Comparison of ENCODE assay signal across 15 cellular contexts in genomic region chr1:1808206-1808605, GRCh38. TPM values are rescaled to one million over a fixed set of nuclear protein-coding genes. Genes with fewer than 3 reads are reported as not detected.
A peak's percentile ranks its signal among the peaks of the same experiment; 100 is the strongest.
DNase-seq lines count a peak whose midpoint lies in the region; ATAC-seq and TF ChIP-seq lines count a peak whose summit lies in the region.
"Had no signal": no experiment of that assay in that cellular context is flagged by ENCODE, and none has a peak within 500 bp of the region (broad histone marks: within the 10 kb centered on the region; RNA-seq: fewer than 3 reads in every experiment).

No MANE protein-coding gene starts in this region.

- H3K36me3 ChIP-seq in GM23338 (ENCODE audit: insufficient read depth): peaks cover 33% of the 10 kb centered on the region
- H3K36me3 ChIP-seq in neutrophil: peaks cover 64% of the 10 kb centered on the region
- H3K36me3 ChIP-seq in A673 (ENCODE audit: insufficient read depth, low read length, poor library complexity, severe bottlenecking): peaks cover 54% of the 10 kb centered on the region

- H3K9me3 ChIP-seq in neutrophil: no peaks in the 10 kb centered on the region
- H3K9me3 ChIP-seq in A673 (ENCODE audit: low read depth, low read length, poor library complexity, severe bottlenecking): no peaks in the 10 kb centered on the region
- H3K9me3 ChIP-seq: A549, BLaER1 had no signal

- CTCF ChIA-PET in A673 (lab: Charles Lee): no interaction called here

- TF ChIP-seq CTCF in GM23338 (conservative IDR thresholded peaks at IDR 0.05; ENCODE audit: low read depth in 2 of 2): no peak
- TF ChIP-seq CTCF in HFFc6 (IDR thresholded peaks at IDR 0.05): no peak
- TF ChIP-seq CTCF in chondrocyte (IDR thresholded peaks at IDR 0.05): no peak
- TF ChIP-seq CTCF in neutrophil (IDR thresholded peaks at IDR 0.05): no peak
- no peak for TF ChIP-seq CTCF in A673 (conservative IDR thresholded peaks at IDR 0.05; ENCODE audit: low read depth, low read length)

- H3K79me2 ChIP-seq in GM23338 (replicated peaks; ENCODE audit: insufficient read depth): peaks cover 27% of the 10 kb centered on the region

- H3K4me1 ChIP-seq in GM23338 (ENCODE audit: insufficient read depth): no peaks in the 10 kb centered on the region
- no peaks in the 10 kb centered on the region for H3K4me1 ChIP-seq in neutrophil (ENCODE audit: control insufficient read depth in 1 of 2, insufficient read depth in 1 of 2, low read depth in 1 of 2, low read length in 1 of 2)
- no peaks in the 10 kb centered on the region for H3K4me1 ChIP-seq in A673 (ENCODE audit: insufficient read depth, low read length, poor library complexity, severe bottlenecking)
- H3K4me1 ChIP-seq: A549 had no signal

- H3K9me2 ChIP-seq in GM23338 (ENCODE audit: insufficient read depth): no peaks in the 10 kb centered on the region

- no peak overlapping the region for H2AFZ ChIP-seq in GM23338
- H2AFZ ChIP-seq: GM23248 had no signal

- intact Hi-C loops in A673 (cut with micrococcal nuclease; ENCODE audit: unreplicated experiment): no loop called here

- H3K27me3 Mint-ChIP-seq in GM23338 (ENCODE audit: insufficient read depth, low read depth, poor library complexity) (peaks cover 6% of the 10 kb centered on the region), HFFc6 (ENCODE audit: insufficient read depth) (peaks cover 11% of the 10 kb centered on the region), chondrocyte (ENCODE audit: low read depth) (no peaks in the 10 kb centered on the region)
- H3K27me3 Mint-ChIP-seq: IgD-negative memory B cell had no signal

- peaks cover 12% of the 10 kb centered on the region for H4K20me1 ChIP-seq in GM23338 (replicated peaks; ENCODE audit: insufficient read depth)

- H3K4me2 ChIP-seq in GM23338: no peak overlapping the region
- H3K4me2 ChIP-seq: A549, BLaER1 had no signal

- H3K27ac Mint-ChIP-seq in GM23338 (no peak overlapping the region), HFFc6 (peak overlapping the region; percentile 38; the same call in 1 of the 2 replicates), chondrocyte (ENCODE audit: unreplicated experiment) (peak overlapping the region; percentile 94)

- H3K4me3 Mint-ChIP-seq in GM23338 (no peak overlapping the region), HFFc6 (no peak overlapping the region), chondrocyte (ENCODE audit: unreplicated experiment) (no peak overlapping the region)
- H3K4me3 Mint-ChIP-seq: IgD-negative memory B cell had no signal

- peaks cover 56% of the 10 kb centered on the region for H3K36me3 Mint-ChIP-seq in GM23338 (ENCODE audit: low read depth)
- H3K36me3 Mint-ChIP-seq in HFFc6 (ENCODE audit: low read depth): peaks cover 17% of the 10 kb centered on the region
- peaks cover 18% of the 10 kb centered on the region for H3K36me3 Mint-ChIP-seq in chondrocyte (ENCODE audit: low read depth)
- H3K36me3 Mint-ChIP-seq: IgD-negative memory B cell had no signal

- H3K4me3 ChIP-seq in GM23338: no peak overlapping the region
- H3K4me3 ChIP-seq in neutrophil (ENCODE audit: low read depth in 1 of 2, low read length in 1 of 2): no peak overlapping the region
- H3K4me3 ChIP-seq in A673 (ENCODE audit: low read depth, low read length, poor library complexity, severe bottlenecking): no peak overlapping the region
- H3K4me3 ChIP-seq: A549, BLaER1, GM12878, GM23248 had no signal

- H3K9me3 Mint-ChIP-seq in GM23338 (no peaks in the 10 kb centered on the region), HFFc6 (no peaks in the 10 kb centered on the region), chondrocyte (ENCODE audit: low read depth) (no peaks in the 10 kb centered on the region)
- H3K9me3 Mint-ChIP-seq: IgD-negative memory B cell had no signal

- DNase-seq in GM23338 (ENCODE audit: low spot score) (no peak), HFFc6 (no peak), chondrocyte (ENCODE audit: low spot score) (no peak), A673 (ENCODE audit: low spot score) (no peak), MV-4-11 (lab: John Stamatoyannopoulos, UW) (no peak), DMS153 treated with DMSO at 0.1 percent for 48 hours (lab: John Stamatoyannopoulos, UW; ENCODE audit: unreplicated experiment) (no peak)
- no peak for DNase-seq in activated CD4-positive, alpha-beta T cell treated with anti-CD3 and anti-CD28 coated beads, Interleukin-2, amount 50 U/mL, for 4 hours
- DNase-seq: DMS79, GM23248, H7 had no signal

- BruUV-seq in A673 (replicated peaks; lab: Mats Ljungman, UMichigan): no TSS peak

- no peaks in the 10 kb centered on the region for H3K4me1 Mint-ChIP-seq in GM23338
- no peaks in the 10 kb centered on the region for H3K4me1 Mint-ChIP-seq in HFFc6 (ENCODE audit: low read depth)
- H3K4me1 Mint-ChIP-seq in chondrocyte (ENCODE audit: low read depth): peaks cover 27% of the 10 kb centered on the region
- H3K4me1 Mint-ChIP-seq: IgD-negative memory B cell had no signal

- POLR2A ChIA-PET in A673 (lab: Charles Lee; ENCODE audit: low non-redundant PET): no interaction called here

- peaks cover 25% of the 10 kb centered on the region for H3F3A ChIP-seq in GM23338 (replicated peaks; ENCODE audit: low read depth)

- H3K27me3 ChIP-seq in GM23338 (ENCODE audit: insufficient read depth) (no peaks in the 10 kb centered on the region), neutrophil (no peaks in the 10 kb centered on the region), A673 (replicated peaks; ENCODE audit: insufficient read depth, low read depth, low read length, poor library complexity) (no peaks in the 10 kb centered on the region)
- H3K27me3 ChIP-seq: BLaER1 had no signal

- H3K27ac ChIP-seq in GM23338 (ENCODE audit: low read depth) (peak overlapping the region; percentile 78; the same call in 1 of the 2 replicates), neutrophil (peak overlapping the region; percentile 38), A673 (ENCODE audit: low read depth, low read length, poor library complexity, severe bottlenecking) (no peak overlapping the region)
- H3K27ac ChIP-seq: A549, BLaER1 had no signal

- no peak for ATAC-seq in GM23338
- ATAC-seq: A549, GM12878 had no signal

TF ChIP-seq in GM23338, 12 proteins besides CTCF, POLR2A, EP300 and RAD21 (continues in another document):
- TF ChIP-seq ZNF331 (CRISPR knock-in tag; IDR thresholded peaks at IDR 0.05; ENCODE audit: low read depth) (no peak), ETS1 (IDR thresholded peaks at IDR 0.05) (no peak), STAT1 (IDR thresholded peaks at IDR 0.05; ENCODE audit: unreplicated experiment) (no peak)

RNA-seq across cellular contexts. Expression of gene NADK, which starts 29.9 kb away (rescaled TPM):
- total RNA-seq in GM23338 (2014; rRNA removed; shearing (Covaris generic)): 62.8 and 73.2 TPM in 2 replicates
- polyA plus RNA-seq in GM23338 (2016; fragmentation: Nextera tagmentation; extraction: Ambion mirVana): 45.3 and 47.2 TPM in 2 replicates
- total RNA-seq in HFFc6 (2021; fragmentation: NEBNext Ultra II Directional; extraction: Animal tissue kit (Norgen Biotek cat#: 25700)): 10 to 100 TPM; 50.3 to 68.8 (median 54.8) TPM
- total RNA-seq in chondrocyte (66.4 to 75.8 TPM (median 68.1 TPM) in 3 replicates), A673 (2021) (81.3 and 86.2 TPM in 2 replicates)
